13 cellular contexts compared by ENCODE assay signal in genomic region chr2:4047961-4048891, GRCh38.
DNase-seq lines count a peak whose midpoint lies in the region; ATAC-seq and TF ChIP-seq lines count a peak whose summit lies in the region.
"Had no signal": no experiment of that assay in that cellular context is flagged by ENCODE, and none has a peak within 500 bp of the region (broad histone marks: within the 10 kb centered on the region; RNA-seq: fewer than 3 reads in every experiment).

No MANE protein-coding gene starts in this region.

- no peaks in the 10 kb centered on the region for H3F3A ChIP-seq in PC-3 (ENCODE audit: low read length, unreplicated experiment)

- no peaks in the 10 kb centered on the region for H4K20me1 ChIP-seq in PC-3 (ENCODE audit: low read length)

- no peaks in the 10 kb centered on the region for H3K27me3 ChIP-seq in PC-3 (ENCODE audit: low read length)
- H3K27me3 ChIP-seq in esophagus muscularis mucosa, result no peaks in the 10 kb centered on the region
- H3K27me3 ChIP-seq in stomach, result no peaks in the 10 kb centered on the region
- H3K27me3 ChIP-seq: cardiac muscle cell, gastrocnemius medialis had no signal

- TF ChIP-seq EP300 in esophagus muscularis mucosa (IDR thresholded peaks at IDR 0.05) (no peak), stomach (IDR thresholded peaks at IDR 0.05) (no peak)

- POLR2A ChIA-PET in PC-3 (lab: Charles Lee; ENCODE audit: unreplicated experiment), result no interaction called here

- CTCF ChIA-PET in PC-3 (lab: Charles Lee), result no interaction called here

- TF ChIP-seq POLR2A in esophagus muscularis mucosa (IDR thresholded peaks at IDR 0.05; ENCODE audit: low read depth), result no peak
- no peak for TF ChIP-seq POLR2A in stomach (IDR thresholded peaks at IDR 0.05)

- H3K4me3 ChIP-seq in PC-3 (ENCODE audit: low read length) (no peak overlapping the region), esophagus muscularis mucosa (no peak overlapping the region), stomach (no peak overlapping the region)
- H3K4me3 ChIP-seq: cardiac muscle cell, gastrocnemius medialis had no signal

- H3K4me1 ChIP-seq in PC-3 (ENCODE audit: insufficient read depth, low read length) (no peaks in the 10 kb centered on the region), esophagus muscularis mucosa (no peaks in the 10 kb centered on the region), stomach (no peaks in the 10 kb centered on the region)
- H3K4me1 ChIP-seq: gastrocnemius medialis had no signal

- peak; percentile 85 for ATAC-seq in GM21390 (IDR thresholded peaks at IDR 0.05; ENCODE audit: unreplicated experiment)
- no peak for ATAC-seq in PC-3
- no peak for ATAC-seq in Right ventricle myocardium inferior
- ATAC-seq in GM18517 (IDR thresholded peaks at IDR 0.05; ENCODE audit: unreplicated experiment), result no peak
- ATAC-seq: gastrocnemius medialis, HCT116 had no signal

- in situ Hi-C loops in ACHN (cut with HindIII; ENCODE audit: low pct_ligation_motif_present, low pct_unique_long_range_greater_than_20kb, low sequenced_read_pairs), result no loop called here

- H3K9me3 ChIP-seq in PC-3 (ENCODE audit: low read length), result no peaks in the 10 kb centered on the region
- no peaks in the 10 kb centered on the region for H3K9me3 ChIP-seq in esophagus muscularis mucosa
- H3K9me3 ChIP-seq in stomach, result no peaks in the 10 kb centered on the region
- H3K9me3 ChIP-seq: gastrocnemius medialis had no signal

- DNase-seq in DMS53 treated with DMSO at 0.1 percent for 48 hours (lab: John Stamatoyannopoulos, UW; ENCODE audit: unreplicated experiment) (peak; percentile 1), PC-3 (peak; percentile 22), esophagus muscularis mucosa (ENCODE audit: extremely low spot score) (peak; percentile 57), stomach (no peak), Right ventricle myocardium inferior (ENCODE audit: missing footprints) (no peak), ACHN (no peak)
- DNase-seq: CD4-positive, alpha-beta T cell; gastrocnemius medialis; NCI-H2081 had no signal

- H3K27ac ChIP-seq in PC-3 (ENCODE audit: low read length) (no peak overlapping the region), esophagus muscularis mucosa (replicated peaks in 1 of 4) (no peak overlapping the region), stomach (no peak overlapping the region)
- H3K27ac ChIP-seq: cardiac muscle cell, gastrocnemius medialis had no signal

- 67% methylated on average over 9 of the region's 9 CpGs for WGBS in esophagus muscularis mucosa
- WGBS in stomach, 5 donors, result 52 to 60% (median 53%) methylated on average over 9 of the region's 9 CpGs

- intact Hi-C loops in PC-3 (cut with micrococcal nuclease) (no loop called here), esophagus muscularis mucosa (cut with DNase I) (no loop called here), stomach (cut with DNase I; ENCODE audit: low total_unique reads) (no loop called here), Right ventricle myocardium inferior (cut with DNase I) (no loop called here)

- H3K9ac ChIP-seq in PC-3 (ENCODE audit: low read length), result no peak overlapping the region

- BruUV-seq in PC-3 (replicated peaks; lab: Mats Ljungman, UMichigan), result no TSS peak

- H3K79me2 ChIP-seq in PC-3 (ENCODE audit: low read length), result no peaks in the 10 kb centered on the region

- no peak overlapping the region for H2AFZ ChIP-seq in PC-3 (ENCODE audit: low read length)

- H3K4me2 ChIP-seq in PC-3 (ENCODE audit: low read length), result no peak overlapping the region

- H3K9me2 ChIP-seq in PC-3 (replicated peaks; ENCODE audit: low read length), result no peaks in the 10 kb centered on the region

- TF ChIP-seq CTCF in PC-3 (conservative IDR thresholded peaks at IDR 0.05; ENCODE audit: low read depth, low read length) (no peak), esophagus muscularis mucosa (IDR thresholded peaks at IDR 0.05) (no peak), stomach (IDR thresholded peaks at IDR 0.05) (no peak)

- H3K36me3 ChIP-seq in PC-3 (ENCODE audit: low read depth, low read length) (no peaks in the 10 kb centered on the region), esophagus muscularis mucosa (no peaks in the 10 kb centered on the region), stomach (no peaks in the 10 kb centered on the region)
- H3K36me3 ChIP-seq: cardiac muscle cell, gastrocnemius medialis had no signal

Comparison
In these comparisons a context has a peak if more than half of its experiments do, and no peak if none do; other contexts are left out.
1. DNase-seq: peak in DMS53 treated with DMSO at 0.1 percent for 48 hours (single experiment), PC-3 (single experiment) and esophagus muscularis mucosa (single experiment); none in stomach (single experiment), Right ventricle myocardium inferior (single experiment) and ACHN (single experiment).